Comparison of ENCODE assay signal across 38 cellular contexts in the genomic region with DNA sequence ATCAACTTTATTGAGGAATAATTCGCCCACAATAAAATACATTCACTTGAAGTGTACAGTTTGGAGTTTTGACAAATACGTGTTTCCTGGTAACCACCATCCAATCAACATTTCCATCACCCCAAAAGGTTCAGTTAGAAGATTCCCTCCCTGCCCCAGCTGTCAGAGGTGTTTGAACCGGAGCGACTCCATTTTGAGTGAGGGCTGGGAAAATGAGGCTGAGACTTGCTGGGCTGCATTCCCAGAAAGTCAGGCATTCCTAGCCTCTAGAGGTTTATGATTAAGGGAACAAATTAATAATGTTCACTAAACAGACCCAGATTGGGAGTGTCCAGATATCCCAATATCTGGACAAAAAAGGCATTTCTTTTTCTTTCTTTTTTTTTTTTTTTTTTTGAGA. TPM values are rescaled to one million over a fixed set of nuclear protein-coding genes. Genes with fewer than 3 reads are reported as not detected.
"Had no signal": no experiment of that assay in that cellular context is flagged by ENCODE, and none has a peak within 500 bp of the region (broad histone marks: within the 10 kb centered on the region; RNA-seq: fewer than 3 reads in every experiment).

No MANE protein-coding gene starts in this region.

- DNase-seq: activated B cell treated with CpG ODN at 0.5 μM for 24 hours; activated CD4-positive, alpha-beta memory T cell treated with anti-CD3 and anti-CD28 coated beads for 36 hours; activated CD4-positive, alpha-beta T cell treated with anti-CD3 and anti-CD28 coated beads for 4 hours; activated CD4-positive, alpha-beta T cell treated with anti-CD3 and anti-CD28 coated beads, Interleukin-2, amount 50 U/mL, for 1 hour; activated CD4-positive, CD25-positive, alpha-beta regulatory T cell treated with anti-CD3 and anti-CD28 coated beads, Interleukin-2, amount 50 U/mL, for 72 hours; activated CD8-positive, alpha-beta memory T cell treated with anti-CD3 and anti-CD28 coated beads, Interleukin-2, amount 50 U/mL, for 4 hours; activated gamma-delta T cell treated with Interleukin-2 at 50 U/mL for 16 hours; activated naive CD4-positive, alpha-beta T cell treated with anti-CD3 and anti-CD28 coated beads for 36 hours; activated naive CD8-positive, alpha-beta T cell treated with anti-CD3 and anti-CD28 coated beads for 36 hours; activated T-cell treated with anti-CD3 and anti-CD28 coated beads for 4 hours; activated T-cell treated with anti-CD3 and anti-CD28 coated beads, Interleukin-2, amount 50 U/mL, for 4 hours; amniotic stem cell; aorta; Kasumi-1; KG1; MM.1S; MV-4-11; NCI-H1092; NCI-H1436 treated with DMSO at 0.1 percent for 48 hours; NCI-H1694 treated with DMSO at 0.1 percent for 48 hours; NCI-H2029; NCI-H2107; NCI-H2171; NCI-H510A; NCI-H526; NCI-H748 treated with DMSO at 0.1 percent for 48 hours; PC-9; Right ventricle myocardium superior; SW 1271; T-helper 1 cell; T-helper 2 cell; T-helper 9 cell had no signal

- H3K4me1 Mint-ChIP-seq: activated B cell treated with CpG ODN at 0.5 μM for 24 hours; activated naive CD8-positive, alpha-beta T cell treated with anti-CD3 and anti-CD28 coated beads for 36 hours had no signal

- H3K36me3 Mint-ChIP-seq: activated CD4-positive, alpha-beta memory T cell treated with anti-CD3 and anti-CD28 coated beads for 36 hours; activated naive CD8-positive, alpha-beta T cell treated with anti-CD3 and anti-CD28 coated beads for 36 hours had no signal

- H3K4me3 ChIP-seq: cardiac muscle cell, PC-9 had no signal

- H3K36me3 ChIP-seq: cardiac muscle cell had no signal

- H3K4me2 ChIP-seq: PC-9 had no signal

- H2AFZ ChIP-seq: PC-9 had no signal

- H3K27me3 ChIP-seq: cardiac muscle cell had no signal

- H3K27ac ChIP-seq: cardiac muscle cell, PC-9, RWPE1, VCaP had no signal

- ATAC-seq: activated T-cell treated with anti-CD3 and anti-CD28 coated beads, Interleukin-2, amount 50 U/mL, for 4 hours had no signal

- H3K9me3 Mint-ChIP-seq: activated B cell treated with CpG ODN at 0.5 μM for 24 hours; activated CD4-positive, alpha-beta memory T cell treated with anti-CD3 and anti-CD28 coated beads for 36 hours; activated naive CD4-positive, alpha-beta T cell treated with anti-CD3 and anti-CD28 coated beads for 36 hours; activated naive CD8-positive, alpha-beta T cell treated with anti-CD3 and anti-CD28 coated beads for 36 hours; activated T-cell treated with anti-CD3 and anti-CD28 coated beads, Interleukin-2, amount 50 U/mL, for 4 hours; activated T-helper 1 cell treated with anti-CD3 and anti-CD28 coated beads, Interleukin-12 subunit alpha, Interleukin-12 subunit beta, Interleukin-2, Interleukin-4 antibody, amounts not matched to agents 30 ng/mL and 10 ng/mL and 1 ng/mL, durations not matched to agents 14 hours and 24 hours and 36 hours had no signal

- H3K27ac Mint-ChIP-seq: activated B cell treated with CpG ODN at 0.5 μM for 24 hours; activated CD4-positive, alpha-beta memory T cell treated with anti-CD3 and anti-CD28 coated beads for 36 hours; activated naive CD4-positive, alpha-beta T cell treated with anti-CD3 and anti-CD28 coated beads for 36 hours; activated naive CD8-positive, alpha-beta T cell treated with anti-CD3 and anti-CD28 coated beads for 36 hours; activated T-helper 1 cell treated with anti-CD3 and anti-CD28 coated beads, Interleukin-12 subunit alpha, Interleukin-12 subunit beta, Interleukin-2, Interleukin-4 antibody, amounts not matched to agents 30 ng/mL and 10 ng/mL and 1 ng/mL, durations not matched to agents 14 hours and 24 hours and 36 hours had no signal

- FAIRE-seq: RCC 7860 had no signal

- H3K4me3 Mint-ChIP-seq: activated B cell treated with CpG ODN at 0.5 μM for 24 hours; activated CD4-positive, alpha-beta memory T cell treated with anti-CD3 and anti-CD28 coated beads for 36 hours; activated naive CD4-positive, alpha-beta T cell treated with anti-CD3 and anti-CD28 coated beads for 36 hours; activated naive CD8-positive, alpha-beta T cell treated with anti-CD3 and anti-CD28 coated beads for 36 hours; activated T-cell treated with anti-CD3 and anti-CD28 coated beads, Interleukin-2, amount 50 U/mL, for 4 hours; activated T-helper 1 cell treated with anti-CD3 and anti-CD28 coated beads, Interleukin-12 subunit alpha, Interleukin-12 subunit beta, Interleukin-2, Interleukin-4 antibody, amounts not matched to agents 30 ng/mL and 10 ng/mL and 1 ng/mL, durations not matched to agents 14 hours and 24 hours and 36 hours had no signal

RNA-seq across cellular contexts. Expression of a gene that starts 39.6 kb away (rescaled TPM):
- total RNA-seq: OCI-LY7, PC-9, Right ventricle myocardium superior had no signal
